In genomic region chr10:71812913-71813590, GRCh38 we compare ENCODE assay signal across 20 cellular contexts. TPM values are rescaled to one million over a fixed set of nuclear protein-coding genes. Genes with fewer than 3 reads are reported as not detected.
DNase-seq lines count a peak whose midpoint lies in the region; ATAC-seq, FAIRE-seq and TF ChIP-seq lines count a peak whose summit lies in the region.
"Had no signal": no experiment of that assay in that cellular context is flagged by ENCODE, and none has a peak within 500 bp of the region (broad histone marks: within the 10 kb centered on the region; RNA-seq: fewer than 3 reads in every experiment).

No MANE protein-coding gene starts in this region.

- H2BK20ac ChIP-seq in H9 (ENCODE audit: low read depth, low read length, poor library complexity, severe bottlenecking) (no peak overlapping the region), H1 (ENCODE audit: low read length) (no peak overlapping the region)

- H3K27ac ChIP-seq in A549, result peak overlapping the region in 1 of 2 experiments; percentile 43; a peak in 3 of 6 replicates
- no peak overlapping the region for H3K27ac ChIP-seq in H9 (ENCODE audit: insufficient read length, low read depth, low read length)
- no peak overlapping the region for H3K27ac ChIP-seq in H1 (ENCODE audit: low read depth, low read length)
- peak overlapping the region; percentile 92 for H3K27ac ChIP-seq in neutrophil
- H3K27ac ChIP-seq: C4-2B, hepatocyte had no signal

- H3K27me3 ChIP-seq in H9 (ENCODE audit: insufficient read depth, low read length) (no peaks in the 10 kb centered on the region), H1 (replicated peaks in 1 of 4; ENCODE audit: control insufficient read depth in 3 of 4, extremely low read depth in 1 of 4, insufficient read depth in 3 of 4, low read length in 3 of 4) (no peaks in the 10 kb centered on the region), neutrophil (no peaks in the 10 kb centered on the region)
- H3K27me3 ChIP-seq: hepatocyte, MG63 had no signal

- peaks cover 14 to 29% (median 23%) of the 10 kb centered on the region in 4 experiments; a peak in 7 of 8 replicates for H3K36me3 ChIP-seq in H1 (ENCODE audit: control insufficient read depth in 2 of 4, insufficient read depth in 4 of 4, low read length in 3 of 4)
- peaks cover 76% of the 10 kb centered on the region for H3K36me3 ChIP-seq in neutrophil

- no peak overlapping the region for H2AK5ac ChIP-seq in H9 (ENCODE audit: insufficient read length, low read length)
- H2AK5ac ChIP-seq in H1 (ENCODE audit: low read depth, low read length), result no peak overlapping the region

- H3K79me1 ChIP-seq in H9 (ENCODE audit: insufficient read depth, low read depth, low read length, poor library complexity, severe bottlenecking), result no peaks in the 10 kb centered on the region
- H3K79me1 ChIP-seq in H1 (ENCODE audit: low read depth, low read length), result no peaks in the 10 kb centered on the region

- H3K56ac ChIP-seq in H9 (ENCODE audit: insufficient read length, low read depth, low read length), result no peak overlapping the region
- no peak overlapping the region for H3K56ac ChIP-seq in H1 (replicated peaks; ENCODE audit: insufficient read length, low read depth, low read length)

- no peak overlapping the region for H3K4me3 Mint-ChIP-seq in H9
- H3K4me3 Mint-ChIP-seq: central memory CD8-positive, alpha-beta T cell had no signal

- TF ChIP-seq EP300 in A549 (IDR thresholded peaks at IDR 0.05) (no peak), H1 (IDR thresholded peaks at IDR 0.05; ENCODE audit: borderline replicate concordance in 1 of 2, low read depth in 2 of 2, low read length in 2 of 2) (no peak)

- no peak overlapping the region for H4K8ac ChIP-seq in H9 (replicated peaks; ENCODE audit: insufficient read length, low read depth, low read length)
- H4K8ac ChIP-seq in H1 (ENCODE audit: extremely low read depth, insufficient read depth, low read length), result no peak overlapping the region

- H3K9me3 ChIP-seq in A549 (no peaks in the 10 kb centered on the region), H9 (ENCODE audit: control insufficient read depth, low read depth, low read length) (no peaks in the 10 kb centered on the region), H1 (ENCODE audit: insufficient read depth in 2 of 2, low read depth in 1 of 2, low read length in 1 of 2) (no peaks in the 10 kb centered on the region), neutrophil (no peaks in the 10 kb centered on the region)
- H3K9me3 ChIP-seq: MG63 had no signal

- H2BK120ac ChIP-seq in H9 (ENCODE audit: low read depth, low read length, poor library complexity, severe bottlenecking) (no peak overlapping the region), H1 (replicated peaks; ENCODE audit: low read depth, low read length) (no peak overlapping the region)

- no peak for TF ChIP-seq CTCF in A549 (IDR thresholded peaks at IDR 0.05)
- no peak for TF ChIP-seq CTCF in H9 (conservative IDR thresholded peaks at IDR 0.05)
- no peak for TF ChIP-seq CTCF in H1 (IDR thresholded peaks at IDR 0.05; ENCODE audit: control extremely low read depth in 1 of 3, insufficient read depth in 1 of 3, low read depth in 1 of 3, low read length in 3 of 3)
- TF ChIP-seq CTCF in neutrophil (IDR thresholded peaks at IDR 0.05), result no peak

- H2AFZ ChIP-seq in H9 (ENCODE audit: low read length) (no peak overlapping the region), H1 (ENCODE audit: low read length) (no peak overlapping the region)
- H2AFZ ChIP-seq: hepatocyte had no signal

- H4K91ac ChIP-seq in H9 (ENCODE audit: insufficient read length, low read depth, low read length), result no peak overlapping the region
- no peak overlapping the region for H4K91ac ChIP-seq in H1 (replicated peaks; ENCODE audit: insufficient read length, low read length)

- H4K20me1 ChIP-seq in H9 (ENCODE audit: control insufficient read depth, insufficient read depth, insufficient read length) (no peaks in the 10 kb centered on the region), H1 (replicated peaks in 1 of 2; ENCODE audit: control insufficient read depth in 1 of 2, insufficient read depth in 2 of 2, low read length in 2 of 2) (peaks cover 2 to 5% of the 10 kb centered on the region in 2 experiments)

- TF ChIP-seq POLR2A in A549 (IDR thresholded peaks at IDR 0.05; ENCODE audit: low read length) (no peak), H1 (IDR thresholded peaks at IDR 0.05; ENCODE audit: control extremely low read depth in 1 of 2, low read depth in 2 of 2, low read length in 2 of 2) (no peak)

- H3K4ac ChIP-seq in H9 (ENCODE audit: low read depth, low read length) (no peak overlapping the region), H1 (replicated peaks; ENCODE audit: insufficient read length, low read depth, low read length) (no peak overlapping the region)

- H3K18ac ChIP-seq in H9 (ENCODE audit: insufficient read length, low read depth, low read length), result no peak overlapping the region
- no peak overlapping the region; the same call in 1 of the 2 replicates for H3K18ac ChIP-seq in H1 (ENCODE audit: extremely low read depth, low read length)

- no peak overlapping the region for H2BK5ac ChIP-seq in H9 (ENCODE audit: insufficient read length, low read length)
- peak overlapping the region; percentile 63; the same call in 1 of the 2 replicates for H2BK5ac ChIP-seq in H1 (ENCODE audit: low read depth, low read length)

- H3K4me1 Mint-ChIP-seq in H9, result peaks cover 0 to 2% of the 10 kb centered on the region in 2 experiments; a peak in 1 of 4 replicates
- H3K4me1 Mint-ChIP-seq: central memory CD8-positive, alpha-beta T cell had no signal

- H2BK12ac ChIP-seq in H9 (ENCODE audit: insufficient read length, low read depth, low read length) (no peak overlapping the region), H1 (ENCODE audit: low read depth, low read length) (no peak overlapping the region)

- FAIRE-seq in A549 (lab: Jason Lieb, UNC), result no peak
- no peak for FAIRE-seq in H1 (lab: Jason Lieb, UNC)

- H3K79me2 ChIP-seq in H9 (ENCODE audit: insufficient read depth, low read length), result no peaks in the 10 kb centered on the region
- no peaks in the 10 kb centered on the region for H3K79me2 ChIP-seq in H1 (ENCODE audit: control insufficient read depth in 1 of 2, insufficient read depth in 2 of 2, low read length in 2 of 2)
- H3K79me2 ChIP-seq: hepatocyte had no signal

- no peak overlapping the region for H3K4me2 ChIP-seq in A549
- no peak overlapping the region for H3K4me2 ChIP-seq in H9 (ENCODE audit: insufficient read depth, insufficient read length, low read length)
- H3K4me2 ChIP-seq in H1 (ENCODE audit: insufficient read depth in 1 of 2, low read depth in 2 of 2, low read length in 2 of 2), result no peak overlapping the region
- H3K4me2 ChIP-seq: hepatocyte had no signal

- H3K4me3 ChIP-seq in A549 (no peak overlapping the region), H1 (ENCODE audit: extremely low read depth in 1 of 4, insufficient read depth in 2 of 4, low read depth in 3 of 4, low read length in 4 of 4) (no peak overlapping the region), neutrophil (ENCODE audit: low read depth in 1 of 2, low read length in 1 of 2) (no peak overlapping the region)
- H3K4me3 ChIP-seq: hepatocyte, MG63 had no signal

- no peak overlapping the region for H3T11ph ChIP-seq in H9 (ENCODE audit: low read length)

- DNase-seq in A549 (ENCODE audit: low read depth in 1 of 2, low spot score in 1 of 2) (no peak), H9 (no peak), H1 (ENCODE audit: low read depth in 1 of 2, low spot score in 2 of 2) (no peak), OCI-M2 (lab: John Stamatoyannopoulos, UW; ENCODE audit: unreplicated experiment) (no peak), inferior parietal cortex (ENCODE audit: extremely low spot score) (no peak), LoVo (ENCODE audit: low spot score) (no peak)
- DNase-seq: activated CD4-positive, CD25-positive, alpha-beta regulatory T cell treated with anti-CD3 and anti-CD28 coated beads, Interleukin-2, amount 50 U/mL, for 72 hours; activated CD8-positive, alpha-beta memory T cell treated with anti-CD3 and anti-CD28 coated beads for 24 hours; activated naive CD4-positive, alpha-beta T cell treated with anti-CD3 and anti-CD28 coated beads, Interleukin-2, amount 50 U/mL, for 16 hours; activated T-cell treated with anti-CD3 and anti-CD28 coated beads, Interleukin-2, amount 50 U/mL, for 48 hours; GOT3; IMR-90; MG63; NCI-H1436 treated with DMSO at 0.1 percent for 48 hours; NCI-H510A treated with DMSO at 0.1 percent for 48 hours; stimulated activated CD8-positive, alpha-beta memory T cell treated with anti-CD3 and anti-CD28 coated beads, Interleukin-4, amount 100 ng/mL, for 48 hours had no signal

- WGBS in A549 (ENCODE audit: missing lambda C conversion rate), result 83% methylated on average over 8 of the region's 11 CpGs
- WGBS in H9 (ENCODE audit: extremely low coverage, insufficient read length, low lambda C conversion rate), result no CpG with 5 or more reads among the region's 11 CpGs
- WGBS in H1 (ENCODE audit: extremely low coverage in 1 of 2, insufficient coverage in 1 of 2, insufficient read length in 1 of 2, insufficient replicate concordance in 2 of 2, low coverage in 1 of 2, low lambda C conversion rate in 2 of 2, missing lambda C conversion rate in 1 of 2), 2 experiments, result 84% methylated on average over 9 of the region's 11 CpGs; no CpG with 5 or more reads in 1 of the 2 experiments

- ATAC-seq in A549, result peak; percentile 4 to 9; a peak in 5 of 6 replicates

- H2BK15ac ChIP-seq in H9 (ENCODE audit: low read depth, low read length) (no peak overlapping the region), H1 (ENCODE audit: low read length) (no peak overlapping the region)

- H4K5ac ChIP-seq in H9 (ENCODE audit: insufficient read length, low read depth, low read length) (no peak overlapping the region), H1 (ENCODE audit: insufficient read length, low read depth, low read length) (no peak overlapping the region)

- POLR2A ChIA-PET in A549 (lab: Yijun Ruan, JAX) (interaction anchor here (0.8 to 1.8 kb wide), 2 partner anchors 38 to 58 kb away, joined by 3 to 5 read pairs; partner anchors contain the start of gene PSAP), H1 (lab: Charles Lee; ENCODE audit: partially characterized antibody) (interaction anchor here (0.9 to 2.9 kb wide), 5 partner anchors 7 to 94 kb away, joined by 3 to 10 read pairs (median 6); partner anchors contain the start of genes C10orf105 and PSAP)

- CTCF ChIA-PET in A549 (lab: Yijun Ruan, JAX) (interaction anchor here (0.7 to 10.6 kb wide), 25 partner anchors 9 to 498 kb away, joined by 3 to 101 read pairs (median 5); partner anchors contain the start of genes CDH23, SLC29A3 and VSIR), H1 (lab: Charles Lee; ENCODE audit: partially characterized antibody) (interaction anchor here (0.6 to 5.2 kb wide), 26 partner anchors 10 to 499 kb away, joined by 3 to 30 read pairs (median 5); no protein-coding TSS in a partner anchor)

- H3K27me3 Mint-ChIP-seq in H9 (ENCODE audit: low read depth), result peaks cover 3% of the 10 kb centered on the region; the same call in 1 of the 2 replicates
- H3K27me3 Mint-ChIP-seq: central memory CD8-positive, alpha-beta T cell had no signal

- no peaks in the 10 kb centered on the region for H3K9me3 Mint-ChIP-seq in H9
- H3K9me3 Mint-ChIP-seq: central memory CD8-positive, alpha-beta T cell had no signal

- H3K23ac ChIP-seq in H9 (ENCODE audit: insufficient read length, low read depth, low read length), result no peak overlapping the region
- no peak overlapping the region for H3K23ac ChIP-seq in H1 (ENCODE audit: insufficient read length)

- H3K23me2 ChIP-seq in H9 (ENCODE audit: insufficient read length, low read depth, low read length, poor library complexity, severe bottlenecking) (no peaks in the 10 kb centered on the region), H1 (ENCODE audit: low read depth, low read length) (no peaks in the 10 kb centered on the region)

- peak overlapping the region; percentile 40 to 68 (median 55); a peak in 3 of 7 replicates for H3K27ac Mint-ChIP-seq in H9

- no peak overlapping the region for H3K14ac ChIP-seq in H9 (ENCODE audit: insufficient read depth, low read length)
- no peak overlapping the region for H3K14ac ChIP-seq in H1 (ENCODE audit: insufficient read length)

- H3K9ac ChIP-seq in H9 (ENCODE audit: extremely low read depth, insufficient read length, low read length) (no peak overlapping the region), H1 (replicated peaks in 1 of 4; ENCODE audit: extremely low read depth in 1 of 4, low read depth in 3 of 4, low read length in 3 of 4) (no peak overlapping the region)

- H3K4me1 ChIP-seq in A549, result peaks cover 18% of the 10 kb centered on the region; the same call in 2 of the 3 replicates
- no peaks in the 10 kb centered on the region for H3K4me1 ChIP-seq in H9 (ENCODE audit: insufficient read depth, low read length)
- peaks cover 0 to 3% (median 0%) of the 10 kb centered on the region in 4 experiments; a peak in 1 of 7 replicates for H3K4me1 ChIP-seq in H1 (replicated peaks in 1 of 4; ENCODE audit: control insufficient read depth in 3 of 4, insufficient read depth in 4 of 4, low read length in 3 of 4)
- peaks cover 67 to 70% of the 10 kb centered on the region in 2 experiments for H3K4me1 ChIP-seq in neutrophil (ENCODE audit: control insufficient read depth in 1 of 2, insufficient read depth in 1 of 2, low read depth in 1 of 2, low read length in 1 of 2)

- H3K36me3 Mint-ChIP-seq in H9 (ENCODE audit: insufficient read depth in 1 of 3, low read depth in 3 of 3), result peaks cover 15 to 36% (median 33%) of the 10 kb centered on the region in 3 experiments; a peak in 6 of 7 replicates

- TF ChIP-seq RAD21 in A549 (conservative IDR thresholded peaks at IDR 0.05 in 1 of 2, IDR thresholded peaks at IDR 0.05 in 1 of 2) (no peak), H1 (IDR thresholded peaks at IDR 0.05 in 1 of 2, conservative IDR thresholded peaks at IDR 0.05 in 1 of 2; ENCODE audit: low read depth in 2 of 2, low read length in 2 of 2) (no peak)

RNA-seq across cellular contexts. Expression of gene PSAP, which starts 38.0 kb away (rescaled TPM):
- 1,519 and 1,660 TPM in 2 replicates for polyA plus RNA-seq in A549 (2011; rRNA removed)
- polyA plus RNA-seq in A549 (2012; cell fraction: cytosol; rRNA removed), result 805 and 819 TPM in 2 replicates
- 1,219 and 1,507 TPM in 2 replicates for polyA plus RNA-seq in A549 (2012; cell fraction: nucleus; rRNA removed)
- 600 to 708 TPM (median 690 TPM) in 3 replicates for polyA plus RNA-seq in A549 (2017; fragmentation: RNase III; extraction: RNeasy Plus Mini Kit Qiagen cat#74134 plus additional on column Dnase treatment)
- polyA minus RNA-seq in A549 (2011; rRNA and poly(A)+ RNA removed), result 756 and 891 TPM in 2 replicates
- 336 and 346 TPM in 2 replicates for total RNA-seq in H9 (2021)
- total RNA-seq in H1 (2021; fragmentation: NEBNext Ultra II Directional; extraction: Animal tissue kit (Norgen Biotek cat#: 25700)), result 386 and 388 TPM in 2 replicates
- 504 and 700 TPM in 2 replicates for polyA plus RNA-seq in H1 (2011; rRNA removed)
- polyA plus RNA-seq in H1 (2011; cell fraction: cytosol; rRNA removed), result 658 TPM
- polyA plus RNA-seq in H1 (2011; cell fraction: nucleus; rRNA removed), result 734 TPM
- polyA plus RNA-seq in H1 (2012, experiment 1 of 2), result 396 to 476 TPM (median 458 TPM) in 4 replicates
- polyA plus RNA-seq in H1 (2012, experiment 2 of 2), result 418 TPM
- polyA plus RNA-seq in H1 (2013, experiment 1 of 2), result 516 TPM
- polyA plus RNA-seq in H1 (2013, experiment 2 of 2), result 481 TPM
- polyA minus RNA-seq in H1 (2011; rRNA and poly(A)+ RNA removed), result 440 and 675 TPM in 2 replicates
- polyA minus RNA-seq in H1 (2011; cell fraction: cytosol; rRNA and poly(A)+ RNA removed), result 334 TPM
- polyA minus RNA-seq in H1 (2011; cell fraction: nucleus; rRNA and poly(A)+ RNA removed), result 186 TPM

RNA-seq across cellular contexts. Expression of gene VSIR, which starts 39.7 kb away (rescaled TPM):
- polyA plus RNA-seq in A549 (2011; rRNA removed) (18.5 and 23.5 TPM in 2 replicates), A549 (2017; fragmentation: RNase III; extraction: RNeasy Plus Mini Kit Qiagen cat#74134 plus additional on column Dnase treatment) (15.5 to 19.3 TPM (median 19.1 TPM) in 3 replicates), H1 (2011; rRNA removed) (0.33 and 0.75 TPM in 2 replicates)
- polyA plus RNA-seq in A549 (2012; cell fraction: cytosol; rRNA removed), result 22.2 and 38.1 TPM in 2 replicates
- polyA plus RNA-seq in A549 (2012; cell fraction: nucleus; rRNA removed), result 49.7 and 59.1 TPM in 2 replicates
- 17.6 and 24.3 TPM in 2 replicates for polyA minus RNA-seq in A549 (2011; rRNA and poly(A)+ RNA removed)
- 0.11 and 0.31 TPM in 2 replicates for total RNA-seq in H9 (2021)
- total RNA-seq in H1 (2021; fragmentation: NEBNext Ultra II Directional; extraction: Animal tissue kit (Norgen Biotek cat#: 25700)), result not detected in 2 replicates
- 0.06 TPM for polyA plus RNA-seq in H1 (2011; cell fraction: cytosol; rRNA removed)
- 0.56 TPM for polyA plus RNA-seq in H1 (2011; cell fraction: nucleus; rRNA removed)
- 0.08 to 0.32 TPM (median 0.29 TPM) in 3 of 4 replicates, not detected in the other for polyA plus RNA-seq in H1 (2012, experiment 1 of 2)
- polyA plus RNA-seq in H1 (2012, experiment 2 of 2), result 0.22 TPM
- 0.34 TPM for polyA plus RNA-seq in H1 (2013, experiment 1 of 2)
- polyA plus RNA-seq in H1 (2013, experiment 2 of 2), result 0.42 TPM
- 0.17 and 0.35 TPM in 2 replicates for polyA minus RNA-seq in H1 (2011; rRNA and poly(A)+ RNA removed)
- polyA minus RNA-seq in H1 (2011; cell fraction: cytosol; rRNA and poly(A)+ RNA removed), result 1.0 TPM
- polyA minus RNA-seq in H1 (2011; cell fraction: nucleus; rRNA and poly(A)+ RNA removed), result 0.90 TPM
